8 cellular contexts compared by ENCODE assay signal in genomic region chr14:52791204-52792096, GRCh38. TPM values are rescaled to one million over a fixed set of nuclear protein-coding genes. Genes with fewer than 3 reads are reported as not detected.
DNase-seq lines count a peak whose midpoint lies in the region; ATAC-seq and TF ChIP-seq lines count a peak whose summit lies in the region.

GNPNAT1 (minus strand) TSS chr14:52791607; CDS start chr14:52784650, 6,957 bp downstream.

- H2AFZ ChIP-seq in PC-9, result peak within 1 kb of the TSS; percentile 96

- H3K9me2 ChIP-seq in PC-9 (ENCODE audit: insufficient read depth), result no peaks in the 10 kb centered on the region

- TF ChIP-seq CTCF in PC-9 (conservative IDR thresholded peaks at IDR 0.05) (no peak), epithelial cell of proximal tubule (conservative IDR thresholded peaks at IDR 0.05; ENCODE audit: low read depth, low read length) (no peak)

- peaks cover 23% of the 10 kb centered on the region for H3K4me1 ChIP-seq in PC-9 (replicated peaks; ENCODE audit: insufficient read depth)

- no peak for TF ChIP-seq EP300 in Ishikawa (IDR thresholded peaks at IDR 0.05; ENCODE audit: borderline replicate concordance)

- no peaks in the 10 kb centered on the region for H3K9me3 ChIP-seq in PC-9 (ENCODE audit: insufficient read depth, low read depth)

- peaks cover 8% of the 10 kb centered on the region for H4K20me1 ChIP-seq in PC-9 (ENCODE audit: insufficient read depth)

- TF ChIP-seq RAD21 in Ishikawa (IDR thresholded peaks at IDR 0.05; ENCODE audit: low read depth), result no peak

- H3K4me2 ChIP-seq in PC-9, result peak within 1 kb of the TSS; percentile 88

- H3K27ac ChIP-seq in PC-9, result peak within 1 kb of the TSS; percentile 90

- DNase-seq in DMS114 treated with DMSO at 0.1 percent for 48 hours (lab: John Stamatoyannopoulos, UW; ENCODE audit: unreplicated experiment) (peak; percentile 69), PC-9 (peak; percentile 82 to 94), epithelial cell of proximal tubule (ENCODE audit: low read depth) (peak; percentile 63), mucosa of gallbladder (ENCODE audit: low spot score) (peak; percentile 83)
- peak; percentile 91 for DNase-seq in activated T-cell treated with anti-CD3 and anti-CD28 coated beads, Interleukin-2, amount 50 U/mL, for 1 hour
- DNase-seq in stimulated activated CD8-positive, alpha-beta memory T cell treated with anti-CD3 and anti-CD28 coated beads, Interleukin-4, amount 100 ng/mL, for 24 hours (ENCODE audit: low read depth), result peak; percentile 78

- CTCF ChIA-PET in PC-9 (lab: Charles Lee), result interaction anchor here (0.6 kb wide), 1 partner anchor 95 kb away, joined by 6 read pairs; no protein-coding TSS in a partner anchor

- H3K36me3 ChIP-seq in PC-9 (ENCODE audit: low read depth), result peaks cover 3% of the 10 kb centered on the region; the same call in 1 of the 2 replicates

- no TSS peak for BruUV-seq in PC-9 (replicated peaks; lab: Mats Ljungman, UMichigan)

- peaks cover 15% of the 10 kb centered on the region for H3F3A ChIP-seq in PC-9 (ENCODE audit: insufficient read depth, low read depth)

- no peaks in the 10 kb centered on the region for H3K27me3 ChIP-seq in PC-9 (ENCODE audit: insufficient read depth, low read depth)

- H3K4me3 ChIP-seq in PC-9 (peak within 1 kb of the TSS; percentile 85), epithelial cell of proximal tubule (ENCODE audit: low read depth, low read length) (peak within 1 kb of the TSS; percentile 71)

- peaks cover 47% of the 10 kb centered on the region for H3K79me2 ChIP-seq in PC-9 (ENCODE audit: low read depth)

- intact Hi-C loops in PC-9 (cut with micrococcal nuclease; ENCODE audit: unreplicated experiment), result loop anchor here (2.0 kb wide), 1 partner anchor 63 kb away; no protein-coding TSS in a partner anchor

- POLR2A ChIA-PET in PC-9 (lab: Charles Lee; ENCODE audit: unreplicated experiment), result interaction anchor here (0.5 to 0.8 kb wide), 5 partner anchors 130 to 1052 kb away, joined by 3 to 13 read pairs (median 4); no protein-coding TSS in a partner anchor

- ATAC-seq in GM21576 (IDR thresholded peaks at IDR 0.05; ENCODE audit: unreplicated experiment), result peak; percentile 90

TF ChIP-seq in Ishikawa, 13 proteins besides CTCF, POLR2A, EP300 and RAD21:
- TF ChIP-seq EGR1 (IDR thresholded peaks at IDR 0.05) (peak; percentile 98), REST (IDR thresholded peaks at IDR 0.05; ENCODE audit: low read depth) (no peak), ZBTB7A (IDR thresholded peaks at IDR 0.05; ENCODE audit: low read depth) (no peak), NFIC (IDR thresholded peaks at IDR 0.05) (0 out of 2 replicates have a peak, but pooled peaks have one; percentile 11), TAF1 (IDR thresholded peaks at IDR 0.05; ENCODE audit: low read depth) (peak; percentile 78), CEBPB (IDR thresholded peaks at IDR 0.05) (no peak), MAX (IDR thresholded peaks at IDR 0.05) (peak; percentile 99), TEAD4 (IDR thresholded peaks at IDR 0.05) (peak; percentile 70), TCF12 (IDR thresholded peaks at IDR 0.05; ENCODE audit: low read depth) (peak; percentile 69; the same call in 1 of the 2 replicates), USF1 (IDR thresholded peaks at IDR 0.05) (no peak; the same call in 1 of the 2 replicates), CREB1 (IDR thresholded peaks at IDR 0.05; ENCODE audit: low read depth) (no peak), FOXM1 (IDR thresholded peaks at IDR 0.05; ENCODE audit: borderline replicate concordance, low read depth) (no peak), YY1 (IDR thresholded peaks at IDR 0.05; ENCODE audit: low read depth) (no peak)

RNA-seq across cellular contexts. Expression of gene GNPNAT1, which starts in this region (rescaled TPM):
- total RNA-seq in PC-9 (2021), result 43.2 and 45.2 TPM in 2 replicates
- total RNA-seq in epithelial cell of proximal tubule, result 35.6 and 40.9 TPM in 2 replicates
- 18.9 TPM for total RNA-seq in mucosa of gallbladder

Comparison
In these comparisons a context has a peak if more than half of its experiments do, and no peak if none do; other contexts are left out.
1. Peak in every context shown above with its lines: DNase-seq, ATAC-seq, H3K4me3 ChIP-seq and H3K27ac ChIP-seq.